24 cellular contexts compared by ENCODE assay signal in the genomic region with DNA sequence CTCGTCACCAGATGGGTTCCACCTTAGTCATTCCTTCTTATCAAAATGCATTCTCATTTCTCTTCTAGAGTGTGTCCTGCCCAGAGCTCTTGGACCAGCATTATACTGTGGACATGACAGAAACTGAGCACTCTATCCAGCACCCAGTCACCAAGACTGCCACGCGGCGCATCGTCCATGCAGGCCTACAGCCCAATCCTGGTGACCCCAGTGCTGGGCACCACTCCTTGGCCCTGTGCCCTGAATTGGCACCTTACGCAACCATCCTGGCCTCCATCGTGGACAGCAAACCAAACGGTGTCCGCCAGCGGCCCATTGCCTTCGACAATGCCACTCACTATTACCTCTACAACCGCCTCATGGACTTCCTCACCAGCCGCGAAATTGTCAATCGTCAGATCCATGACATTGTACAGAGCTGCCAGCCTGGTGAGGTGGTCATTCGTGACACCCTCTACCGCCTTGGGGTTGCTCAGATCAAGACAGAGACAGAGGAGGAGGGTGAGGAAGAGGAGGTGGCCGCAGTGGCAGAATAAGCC. TPM values are rescaled to one million over a fixed set of nuclear protein-coding genes. Genes with fewer than 3 reads are reported as not detected.
A peak's percentile ranks its signal among the peaks of the same experiment; 100 is the strongest.
DNase-seq lines count a peak whose midpoint lies in the region; ATAC-seq, FAIRE-seq and TF ChIP-seq lines count a peak whose summit lies in the region.
"Had no signal": no experiment of that assay in that cellular context is flagged by ENCODE, and none has a peak within 500 bp of the region (broad histone marks: within the 10 kb centered on the region; RNA-seq: fewer than 3 reads in every experiment).

No MANE protein-coding gene starts in this region.

- peak overlapping the region; percentile 62 for H3K27ac Mint-ChIP-seq in neural crest cell (ENCODE audit: unreplicated experiment)
- H3K27ac Mint-ChIP-seq in activated T-helper 2 cell treated with anti-CD3 and anti-CD28 coated beads, Interferon-gamma antibody, Interleukin-2, Interleukin-4, amounts not matched to agents 10 μg/mL and 5 μg/mL and 100 μg/mL, durations not matched to agents 14 hours and 24 hours and 36 hours: no peak overlapping the region
- H3K27ac Mint-ChIP-seq: CD8-positive, alpha-beta T cell had no signal

- DNase-seq in K562 (ENCODE audit: extremely low read depth in 1 of 4, low spot score in 3 of 4): no peak
- DNase-seq in neural crest cell (ENCODE audit: low read depth, low spot score): no peak
- DNase-seq in SW480 (ENCODE audit: low spot score): no peak
- no peak for DNase-seq in aorta
- DNase-seq in activated T-helper 2 cell treated with anti-CD3 and anti-CD28 coated beads, Interferon-gamma antibody, Interleukin-2, Interleukin-4, amounts not matched to agents 10 μg/mL and 5 μg/mL and 100 μg/mL, durations not matched to agents 14 hours and 24 hours and 36 hours (ENCODE audit: low spot score): no peak
- DNase-seq: CD8-positive, alpha-beta T cell; DMS153; NCI-H1105; NCI-H1694; NCI-H2081; NCI-H2171; NCI-H345; NCI-H524; NCI-H82 had no signal

- H3K79me2 ChIP-seq in ACC112 (ENCODE audit: control insufficient read depth, insufficient read depth, low read length, unreplicated experiment): no peaks in the 10 kb centered on the region
- H3K79me2 ChIP-seq in K562 (ENCODE audit: control insufficient read depth, insufficient read depth, low read length): no peaks in the 10 kb centered on the region

- peaks cover 42% of the 10 kb centered on the region for H3K36me3 ChIP-seq in ACC112 (ENCODE audit: insufficient read depth, low read length)
- peaks cover 98 to 100% (median 100%) of the 10 kb centered on the region in 11 experiments for H3K36me3 ChIP-seq in BLaER1 treated with 17β-estradiol and CSF1 and Interleukin-3, amounts not matched to agents 10 nM and 100 nM
- H3K36me3 ChIP-seq in K562 (ENCODE audit: control insufficient read depth, insufficient read depth, low read length): peaks cover 85% of the 10 kb centered on the region
- H3K36me3 ChIP-seq in aorta (ENCODE audit: control insufficient read depth in 1 of 2, insufficient read depth in 2 of 2, low read length in 1 of 2): peaks cover 2 to 9% of the 10 kb centered on the region in 2 donors

- H3K9me3 ChIP-seq in BLaER1 treated with 17β-estradiol and CSF1 and Interleukin-3, amounts not matched to agents 10 nM and 100 nM (replicated peaks in 1 of 11): no peaks in the 10 kb centered on the region
- H3K9me3 ChIP-seq in K562 (replicated peaks; ENCODE audit: control insufficient read depth, insufficient read depth, low read depth, low read length): no peaks in the 10 kb centered on the region
- H3K9me3 ChIP-seq in aorta (ENCODE audit: control insufficient read depth, low read length): no peaks in the 10 kb centered on the region
- H3K9me3 ChIP-seq: A549 had no signal

- peaks cover 0 to 99% (median 29%) of the 10 kb centered on the region in 11 experiments; a peak in 14 of 22 replicates for H4K20me1 ChIP-seq in BLaER1 treated with 17β-estradiol and CSF1 and Interleukin-3, amounts not matched to agents 10 nM and 100 nM
- H4K20me1 ChIP-seq in K562 (replicated peaks; ENCODE audit: control insufficient read depth, insufficient read depth, low read length): no peaks in the 10 kb centered on the region; the same call in 1 of the 2 replicates

- no peak for TF ChIP-seq RAD21 in K562 (CRISPR knock-in tag; conservative IDR thresholded peaks at IDR 0.05 in 1 of 2, IDR thresholded peaks at IDR 0.05 in 1 of 2)

- TF ChIP-seq CTCF in K562 (IDR thresholded peaks at IDR 0.05 in 2 of 3, conservative IDR thresholded peaks at IDR 0.05 in 1 of 3; ENCODE audit: insufficient read depth in 2 of 3, low read depth in 1 of 3, low read length in 3 of 3): no peak
- no peak for TF ChIP-seq CTCF in neural crest cell (conservative IDR thresholded peaks at IDR 0.05)

- no peak for TF ChIP-seq POLR2A in K562 (conservative IDR thresholded peaks at IDR 0.05)

- CTCF ChIA-PET in K562 (lab: Yijun Ruan, JAX; ENCODE audit: low intra/inter-chr PET ratio): no interaction called here

- H3K27ac ChIP-seq in ACC112 (ENCODE audit: low read depth, low read length) (peak overlapping the region; percentile 77), K562 (ENCODE audit: extremely low read depth, low read depth, low read length) (peak overlapping the region; percentile 59; the same call in 1 of the 3 replicates), aorta (ENCODE audit: low read depth in 1 of 2, low read length in 2 of 2) (no peak overlapping the region)
- H3K27ac ChIP-seq in BLaER1 treated with 17β-estradiol and CSF1 and Interleukin-3, amounts not matched to agents 10 nM and 100 nM: peak overlapping the region; percentile 48 to 82 (median 70); a peak in 19 of 22 replicates

- intact Hi-C loops in K562 (cut with micrococcal nuclease): no loop called here
- intact Hi-C loops in aorta (cut with DNase I): no loop called here
- intact Hi-C loops in activated T-helper 2 cell treated with anti-CD3 and anti-CD28 coated beads, Interferon-gamma antibody, Interleukin-2, Interleukin-4, amounts not matched to agents 10 μg/mL and 5 μg/mL and 100 μg/mL, durations not matched to agents 14 hours and 24 hours and 36 hours (cut with micrococcal nuclease): no loop called here

- FAIRE-seq in K562 (lab: Jason Lieb, UNC): no peak
- FAIRE-seq: A549, H1, RCC 7860 had no signal

- TF ChIP-seq EP300 in K562 (IDR thresholded peaks at IDR 0.05; ENCODE audit: low read length): no peak

- in situ Hi-C loops in K562 (cut with MboI): no loop called here

- 85% methylated on average over 11 of the region's 18 CpGs for WGBS in K562 (ENCODE audit: insufficient coverage, low coverage, missing lambda C conversion rate)
- WGBS in aorta, 2 donors: 88 to 89% methylated on average over 18 of the region's 18 CpGs

- H3K4me2 ChIP-seq in BLaER1 treated with 17β-estradiol and CSF1 and Interleukin-3, amounts not matched to agents 10 nM and 100 nM: peak overlapping the region in 7 of 11 experiments; percentile 48 to 90 (median 83); a peak in 14 of 22 replicates
- no peak overlapping the region for H3K4me2 ChIP-seq in K562 (ENCODE audit: insufficient read depth, low read length)
- H3K4me2 ChIP-seq: A549 had no signal

- peak overlapping the region in 8 of 11 experiments; percentile 2 to 66 (median 60); a peak in 11 of 22 replicates for H3K9ac ChIP-seq in BLaER1 treated with 17β-estradiol and CSF1 and Interleukin-3, amounts not matched to agents 10 nM and 100 nM
- peak overlapping the region in 1 of 2 experiments; percentile 15; a peak in 1 of 4 replicates for H3K9ac ChIP-seq in K562 (ENCODE audit: insufficient read depth in 1 of 2, low read depth in 2 of 2, low read length in 2 of 2)

- H2AFZ ChIP-seq in ACC112 (ENCODE audit: low read length, unreplicated experiment) (no peak overlapping the region), K562 (ENCODE audit: low read depth, low read length) (no peak overlapping the region)

- H3K4me3 Mint-ChIP-seq in neural crest cell: no peak overlapping the region
- no peak overlapping the region for H3K4me3 Mint-ChIP-seq in activated T-helper 2 cell treated with anti-CD3 and anti-CD28 coated beads, Interferon-gamma antibody, Interleukin-2, Interleukin-4, amounts not matched to agents 10 μg/mL and 5 μg/mL and 100 μg/mL, durations not matched to agents 14 hours and 24 hours and 36 hours (ENCODE audit: low read depth)
- H3K4me3 Mint-ChIP-seq: CD8-positive, alpha-beta T cell had no signal

- no peaks in the 10 kb centered on the region for H3K27me3 ChIP-seq in ACC112 (ENCODE audit: insufficient read depth, low read length)
- no peaks in the 10 kb centered on the region for H3K27me3 ChIP-seq in BLaER1 treated with 17β-estradiol and CSF1 and Interleukin-3, amounts not matched to agents 10 nM and 100 nM
- no peaks in the 10 kb centered on the region for H3K27me3 ChIP-seq in K562 (ENCODE audit: control insufficient read depth in 2 of 2, insufficient read depth in 2 of 2, low read length in 2 of 2)
- no peaks in the 10 kb centered on the region for H3K27me3 ChIP-seq in aorta (ENCODE audit: control insufficient read depth in 1 of 2, insufficient read depth in 2 of 2, low read length in 1 of 2)

- no TSS peak for BruUV-seq in K562 (replicated peaks; lab: Mats Ljungman, UMichigan)

- H3K36me3 Mint-ChIP-seq in neural crest cell (ENCODE audit: low read depth): peaks cover 8% of the 10 kb centered on the region
- peaks cover 75% of the 10 kb centered on the region for H3K36me3 Mint-ChIP-seq in activated T-helper 2 cell treated with anti-CD3 and anti-CD28 coated beads, Interferon-gamma antibody, Interleukin-2, Interleukin-4, amounts not matched to agents 10 μg/mL and 5 μg/mL and 100 μg/mL, durations not matched to agents 14 hours and 24 hours and 36 hours (ENCODE audit: low read depth)

- H3K9me1 ChIP-seq in K562 (ENCODE audit: control insufficient read depth, insufficient read depth, low read length): no peaks in the 10 kb centered on the region

- POLR2A ChIA-PET in K562 (lab: Yijun Ruan, JAX): interaction anchor here (0.8 to 4.1 kb wide), 2 partner anchors 10 to 25 kb away, joined by 4 to 13 read pairs; no protein-coding TSS in a partner anchor

- ATAC-seq in K562 (no peak), aorta (ENCODE audit: low FRiP score) (no peak), GM21529 (IDR thresholded peaks at IDR 0.05; ENCODE audit: unreplicated experiment) (no peak)
- ATAC-seq: A549; CD8-positive, alpha-beta T cell; HCT116; Right ventricle myocardium inferior had no signal

- H3K4me1 ChIP-seq in ACC112 (ENCODE audit: control insufficient read depth, insufficient read depth, low read length, unreplicated experiment): peaks cover 43% of the 10 kb centered on the region
- H3K4me1 ChIP-seq in BLaER1 treated with 17β-estradiol and CSF1 and Interleukin-3, amounts not matched to agents 10 nM and 100 nM: peaks cover 22 to 86% (median 66%) of the 10 kb centered on the region in 10 experiments
- H3K4me1 ChIP-seq in K562 (replicated peaks in 1 of 2; ENCODE audit: control insufficient read depth in 2 of 2, insufficient read depth in 2 of 2, low read length in 2 of 2): peaks cover 22 to 34% of the 10 kb centered on the region in 2 experiments
- no peaks in the 10 kb centered on the region for H3K4me1 ChIP-seq in aorta (ENCODE audit: control insufficient read depth in 1 of 2, insufficient read depth in 2 of 2, low read length in 2 of 2)

- no peaks in the 10 kb centered on the region for H3K4me1 Mint-ChIP-seq in neural crest cell
- H3K4me1 Mint-ChIP-seq in activated T-helper 2 cell treated with anti-CD3 and anti-CD28 coated beads, Interferon-gamma antibody, Interleukin-2, Interleukin-4, amounts not matched to agents 10 μg/mL and 5 μg/mL and 100 μg/mL, durations not matched to agents 14 hours and 24 hours and 36 hours (ENCODE audit: low read depth): peaks cover 9% of the 10 kb centered on the region

- H3K27me3 Mint-ChIP-seq in neural crest cell (ENCODE audit: low read depth): no peaks in the 10 kb centered on the region
- no peaks in the 10 kb centered on the region for H3K27me3 Mint-ChIP-seq in activated T-helper 2 cell treated with anti-CD3 and anti-CD28 coated beads, Interferon-gamma antibody, Interleukin-2, Interleukin-4, amounts not matched to agents 10 μg/mL and 5 μg/mL and 100 μg/mL, durations not matched to agents 14 hours and 24 hours and 36 hours (ENCODE audit: low read depth)

- H3K4me3 ChIP-seq in ACC112 (ENCODE audit: low read depth, low read length) (no peak overlapping the region), K562 (no peak overlapping the region), aorta (ENCODE audit: low read length in 2 of 2) (no peak overlapping the region)
- H3K4me3 ChIP-seq in BLaER1 treated with 17β-estradiol and CSF1 and Interleukin-3, amounts not matched to agents 10 nM and 100 nM: peak overlapping the region in 2 of 10 experiments; percentile 25 to 34; a peak in 3 of 20 replicates
- H3K4me3 ChIP-seq: A549 had no signal

- H3K9me3 Mint-ChIP-seq in neural crest cell: no peaks in the 10 kb centered on the region
- no peaks in the 10 kb centered on the region for H3K9me3 Mint-ChIP-seq in activated T-helper 2 cell treated with anti-CD3 and anti-CD28 coated beads, Interferon-gamma antibody, Interleukin-2, Interleukin-4, amounts not matched to agents 10 μg/mL and 5 μg/mL and 100 μg/mL, durations not matched to agents 14 hours and 24 hours and 36 hours
- H3K9me3 Mint-ChIP-seq: CD8-positive, alpha-beta T cell had no signal

RNA-seq across cellular contexts. Expression of a gene that starts 34.6 kb away (rescaled TPM):
- not detected in 2 replicates for total RNA-seq in K562 (2011; cell fraction: chromatin; rRNA removed; ENCODE audit: low replicate concordance)
- total RNA-seq in K562 (2011; cell fraction: nucleolus; rRNA removed): not detected in 2 replicates
- total RNA-seq in K562 (2011; cell fraction: nucleoplasm; rRNA removed): not detected in 2 replicates
- total RNA-seq in K562 (2014; rRNA removed): not detected in 2 replicates
- not detected in 2 replicates for total RNA-seq in K562 (2014; rRNA removed; fragmentation: Illumina TruSeq; extraction: Trizol)
- total RNA-seq in K562 (2015; rRNA removed; fragmentation: Illumina TruSeq; extraction: Trizol): not detected in 2 replicates
- total RNA-seq in K562 (2021): 0.20 and 0.22 TPM in 2 replicates
- 0.03 TPM in 1 of 2 replicates, not detected in the other for polyA plus RNA-seq in K562 (2011; rRNA removed)
- 0.03 TPM in 1 of 2 replicates, not detected in the other for polyA plus RNA-seq in K562 (2011; cell fraction: cytosol; rRNA removed)
- polyA plus RNA-seq in K562 (2011; cell fraction: nucleus; rRNA removed): 0.13 TPM in 1 of 2 replicates, not detected in the other
- polyA plus RNA-seq in K562 (2012): 0.12 TPM in 1 of 2 replicates, not detected in the other
- not detected in 2 replicates for polyA plus RNA-seq in K562 (2014; fragmentation: Illumina TruSeq; extraction: Trizol)
- polyA plus RNA-seq in K562 (2014; fragmentation: Nextera tagmentation; extraction: Ambion mirVana): not detected
- 0.64 TPM in 1 of 2 replicates, not detected in the other for polyA plus RNA-seq in K562 (2014; rRNA removed)
- polyA minus RNA-seq in K562 (2011; rRNA and poly(A)+ RNA removed): 0.39 TPM in 1 of 2 replicates, not detected in the other
- not detected in 2 replicates for polyA minus RNA-seq in K562 (2011; cell fraction: cytosol; rRNA and poly(A)+ RNA removed)
- polyA minus RNA-seq in K562 (2011; cell fraction: nucleus; rRNA and poly(A)+ RNA removed): not detected in 2 replicates
- total RNA-seq in neural crest cell: not detected in 2 replicates
- 100 to 1,000 TPM in 1 of 2 donors, 10 to 100 TPM in 1; 35.3 to 125 TPM for total RNA-seq in aorta
- polyA plus RNA-seq in aorta: 10 to 100 TPM in 1 of 2 donors, 1 to 10 TPM in 1; 3.4 to 15.0 TPM
- 0.18 and 0.27 TPM in 2 replicates for total RNA-seq in activated T-helper 2 cell treated with anti-CD3 and anti-CD28 coated beads, Interferon-gamma antibody, Interleukin-2, Interleukin-4, amounts not matched to agents 10 μg/mL and 5 μg/mL and 100 μg/mL, durations not matched to agents 14 hours and 24 hours and 36 hours
- total RNA-seq: H1, OCI-LY7, SK-MEL-5 had no signal

RNA-seq across cellular contexts. Expression of a gene that starts 51.2 kb away (rescaled TPM):
- 126 and 156 TPM in 2 replicates for total RNA-seq in K562 (2011; cell fraction: chromatin; rRNA removed; ENCODE audit: low replicate concordance)
- total RNA-seq in K562 (2011; cell fraction: nucleolus; rRNA removed): 104 and 109 TPM in 2 replicates
- 92.4 and 96.9 TPM in 2 replicates for total RNA-seq in K562 (2011; cell fraction: nucleoplasm; rRNA removed)
- total RNA-seq in K562 (2014; rRNA removed) (32.1 and 44.2 TPM in 2 replicates), K562 (2014; rRNA removed; fragmentation: Illumina TruSeq; extraction: Trizol) (32.2 and 34.3 TPM in 2 replicates), K562 (2015; rRNA removed; fragmentation: Illumina TruSeq; extraction: Trizol) (32.2 and 34.7 TPM in 2 replicates), K562 (2021) (44.1 and 44.3 TPM in 2 replicates), neural crest cell (40.4 and 44.4 TPM in 2 replicates), aorta (10 to 100 TPM; 27.6 to 31.0 TPM)
- polyA plus RNA-seq in K562 (2011; rRNA removed) (44.0 and 47.5 TPM in 2 replicates), K562 (2014; fragmentation: Illumina TruSeq; extraction: Trizol) (40.0 and 41.0 TPM in 2 replicates), K562 (2014; fragmentation: Nextera tagmentation; extraction: Ambion mirVana) (1 to 10 TPM; 1.8 to 2.1 TPM), K562 (2014; rRNA removed) (31.7 and 31.9 TPM in 2 replicates), aorta (10 to 100 TPM in 1 of 2 donors, 1 to 10 TPM in 1; 2.3 to 16.3 TPM)
- 37.8 and 42.6 TPM in 2 replicates for polyA plus RNA-seq in K562 (2011; cell fraction: cytosol; rRNA removed)
- polyA plus RNA-seq in K562 (2011; cell fraction: nucleus; rRNA removed): 119 and 131 TPM in 2 replicates
- polyA plus RNA-seq in K562 (2012): 26.6 and 30.2 TPM in 2 replicates
- 61.8 and 62.5 TPM in 2 replicates for polyA minus RNA-seq in K562 (2011; rRNA and poly(A)+ RNA removed)
- 33.1 and 34.0 TPM in 2 replicates for polyA minus RNA-seq in K562 (2011; cell fraction: cytosol; rRNA and poly(A)+ RNA removed)
- 49.3 and 58.9 TPM in 2 replicates for polyA minus RNA-seq in K562 (2011; cell fraction: nucleus; rRNA and poly(A)+ RNA removed)
- 39.6 and 42.2 TPM in 2 replicates for total RNA-seq in activated T-helper 2 cell treated with anti-CD3 and anti-CD28 coated beads, Interferon-gamma antibody, Interleukin-2, Interleukin-4, amounts not matched to agents 10 μg/mL and 5 μg/mL and 100 μg/mL, durations not matched to agents 14 hours and 24 hours and 36 hours

RNA-seq across cellular contexts. Expression of a gene that starts 51.3 kb away (rescaled TPM):
- 8.2 and 12.4 TPM in 2 replicates for total RNA-seq in K562 (2011; cell fraction: chromatin; rRNA removed; ENCODE audit: low replicate concordance)
- total RNA-seq in K562 (2011; cell fraction: nucleolus; rRNA removed): 5.2 and 6.6 TPM in 2 replicates
- total RNA-seq in K562 (2011; cell fraction: nucleoplasm; rRNA removed): 12.1 and 13.1 TPM in 2 replicates
- 3.9 and 5.2 TPM in 2 replicates for total RNA-seq in K562 (2014; rRNA removed)
- 3.9 and 4.3 TPM in 2 replicates for total RNA-seq in K562 (2014; rRNA removed; fragmentation: Illumina TruSeq; extraction: Trizol)
- 3.8 and 4.3 TPM in 2 replicates for total RNA-seq in K562 (2015; rRNA removed; fragmentation: Illumina TruSeq; extraction: Trizol)
- total RNA-seq in K562 (2021): 4.3 and 4.4 TPM in 2 replicates
- polyA plus RNA-seq in K562 (2011; rRNA removed): 4.9 and 5.1 TPM in 2 replicates
- polyA plus RNA-seq in K562 (2011; cell fraction: cytosol; rRNA removed): 5.7 TPM in 2 replicates
- polyA plus RNA-seq in K562 (2011; cell fraction: nucleus; rRNA removed): 14.9 and 16.9 TPM in 2 replicates
- 4.9 and 5.4 TPM in 2 replicates for polyA plus RNA-seq in K562 (2012)
- polyA plus RNA-seq in K562 (2014; fragmentation: Illumina TruSeq; extraction: Trizol): 6.3 and 7.0 TPM in 2 replicates
- polyA plus RNA-seq in K562 (2014; fragmentation: Nextera tagmentation; extraction: Ambion mirVana): 1 to 10 TPM; 1.8 to 2.3 TPM
- polyA plus RNA-seq in K562 (2014; rRNA removed): 3.1 and 4.0 TPM in 2 replicates
- polyA minus RNA-seq in K562 (2011; rRNA and poly(A)+ RNA removed): 9.4 and 9.9 TPM in 2 replicates
- polyA minus RNA-seq in K562 (2011; cell fraction: cytosol; rRNA and poly(A)+ RNA removed): 1.0 and 2.7 TPM in 2 replicates
- polyA minus RNA-seq in K562 (2011; cell fraction: nucleus; rRNA and poly(A)+ RNA removed): 4.8 and 8.7 TPM in 2 replicates
- 5.1 and 5.9 TPM in 2 replicates for total RNA-seq in neural crest cell
- 1 to 10 TPM; 3.8 to 4.2 TPM for total RNA-seq in aorta
- 1 to 10 TPM; 2.1 to 3.7 TPM for polyA plus RNA-seq in aorta
- total RNA-seq in activated T-helper 2 cell treated with anti-CD3 and anti-CD28 coated beads, Interferon-gamma antibody, Interleukin-2, Interleukin-4, amounts not matched to agents 10 μg/mL and 5 μg/mL and 100 μg/mL, durations not matched to agents 14 hours and 24 hours and 36 hours: 2.4 and 2.6 TPM in 2 replicates

Comparison
In these comparisons a context has a peak if more than half of its experiments do, and no peak if none do; other contexts are left out.
1. H3K27ac ChIP-seq: peak in ACC112 (single experiment), BLaER1 treated with 17β-estradiol and CSF1 and Interleukin-3, amounts not matched to agents 10 nM and 100 nM (11 of 11) and K562 (single experiment); none in aorta (0 of 2).
2. RNA of a gene that starts 34.6 kb away (total RNA-seq): 35.3 to 125 TPM in aorta; 0.18 to 0.27 TPM in activated T-helper 2 cell treated with anti-CD3 and anti-CD28 coated beads, Interferon-gamma antibody, Interleukin-2, Interleukin-4, amounts not matched to agents 10 μg/mL and 5 μg/mL and 100 μg/mL, durations not matched to agents 14 hours and 24 hours and 36 hours, 0.20 to 0.22 TPM in K562 and not detected in neural crest cell; every median in the first group is over 10 times any median in the second.